ENCODE assay signal across 9 cellular contexts in genomic region chr14:77804592-77804991, GRCh38. TPM values are rescaled to one million over a fixed set of nuclear protein-coding genes. Genes with fewer than 3 reads are reported as not detected.
DNase-seq lines count a peak whose midpoint lies in the region; ATAC-seq and TF ChIP-seq lines count a peak whose summit lies in the region.
"Had no signal": no experiment of that assay in that cellular context is flagged by ENCODE, and none has a peak within 500 bp of the region (broad histone marks: within the 10 kb centered on the region; RNA-seq: fewer than 3 reads in every experiment).

No MANE protein-coding gene starts in this region.

- no TSS peak for BruUV-seq in MCF 10A (replicated peaks; lab: Mats Ljungman, UMichigan)

- H3K4me3 ChIP-seq in breast epithelium (no peak overlapping the region), prostate gland (no peak overlapping the region)

- H3K4me1 Mint-ChIP-seq in MCF 10A (ENCODE audit: insufficient read depth, unreplicated experiment) (peaks cover 4% of the 10 kb centered on the region), type B pancreatic cell (ENCODE audit: unreplicated experiment) (peaks cover 4% of the 10 kb centered on the region)
- H3K4me1 Mint-ChIP-seq in effector memory CD8-positive, alpha-beta T cell (ENCODE audit: low read depth in 2 of 2): peaks cover 4 to 6% of the 10 kb centered on the region in 2 donors

- H3K9me3 Mint-ChIP-seq in MCF 10A (ENCODE audit: unreplicated experiment) (no peaks in the 10 kb centered on the region), type B pancreatic cell (no peaks in the 10 kb centered on the region)
- no peaks in the 10 kb centered on the region for H3K9me3 Mint-ChIP-seq in effector memory CD8-positive, alpha-beta T cell
- H3K9me3 Mint-ChIP-seq: activated B cell treated with CpG ODN at 0.5 μM for 24 hours had no signal

- POLR2A ChIA-PET in MCF 10A (lab: Yijun Ruan, JAX): no interaction called here

- no peaks in the 10 kb centered on the region for H3K27me3 ChIP-seq in breast epithelium
- no peaks in the 10 kb centered on the region for H3K27me3 ChIP-seq in prostate gland (replicated peaks; ENCODE audit: insufficient read depth)

- H3K27me3 Mint-ChIP-seq in MCF 10A (ENCODE audit: insufficient read depth, unreplicated experiment) (no peaks in the 10 kb centered on the region), type B pancreatic cell (no peaks in the 10 kb centered on the region)
- H3K27me3 Mint-ChIP-seq in effector memory CD8-positive, alpha-beta T cell: no peaks in the 10 kb centered on the region
- H3K27me3 Mint-ChIP-seq: activated B cell treated with CpG ODN at 0.5 μM for 24 hours had no signal

- H3K4me1 ChIP-seq in breast epithelium (no peaks in the 10 kb centered on the region), prostate gland (replicated peaks) (no peaks in the 10 kb centered on the region)

- H3K27ac ChIP-seq in breast epithelium: no peak overlapping the region
- no peak overlapping the region for H3K27ac ChIP-seq in prostate gland

- CTCF ChIA-PET in MCF 10A (lab: Yijun Ruan, JAX): no interaction called here

- intact Hi-C loops in MCF 10A (cut with micrococcal nuclease) (no loop called here), breast epithelium (cut with DNase I; ENCODE audit: low total_unique reads) (no loop called here), prostate gland (cut with DNase I) (no loop called here)

- H3K4me3 Mint-ChIP-seq in MCF 10A (ENCODE audit: unreplicated experiment) (no peak overlapping the region), type B pancreatic cell (no peak overlapping the region)
- H3K4me3 Mint-ChIP-seq in effector memory CD8-positive, alpha-beta T cell: no peak overlapping the region
- H3K4me3 Mint-ChIP-seq: activated B cell treated with CpG ODN at 0.5 μM for 24 hours had no signal

- H3K9me3 ChIP-seq in breast epithelium (no peaks in the 10 kb centered on the region), prostate gland (no peaks in the 10 kb centered on the region)

- WGBS in prostate gland: 64% methylated on average over 6 of the region's 6 CpGs

- ATAC-seq in effector memory CD8-positive, alpha-beta T cell (replicated peaks): no peak
- ATAC-seq in HG03280 (IDR thresholded peaks at IDR 0.05; ENCODE audit: unreplicated experiment): no peak

- DNase-seq in MCF 10A (ENCODE audit: unreplicated experiment) (peak; percentile 75), breast epithelium (ENCODE audit: low spot score in 2 of 2) (no peak), NCI-H526 treated with DMSO at 0.1 percent for 48 hours (lab: John Stamatoyannopoulos, UW) (peak; percentile 26), type B pancreatic cell (ENCODE audit: extremely low spot score, unreplicated experiment) (no peak), KG1 (lab: John Stamatoyannopoulos, UW) (no peak), prostate gland (ENCODE audit: low spot score) (no peak)
- DNase-seq in effector memory CD8-positive, alpha-beta T cell: no peak
- DNase-seq: activated B cell treated with CpG ODN at 0.5 μM for 24 hours had no signal

- H3K27ac Mint-ChIP-seq in MCF 10A (ENCODE audit: low read depth, unreplicated experiment) (no peak overlapping the region), type B pancreatic cell (no peak overlapping the region)
- peak overlapping the region; percentile 20 to 51 for H3K27ac Mint-ChIP-seq in effector memory CD8-positive, alpha-beta T cell
- H3K27ac Mint-ChIP-seq: activated B cell treated with CpG ODN at 0.5 μM for 24 hours had no signal

- H3K36me3 Mint-ChIP-seq in MCF 10A (ENCODE audit: insufficient read depth, unreplicated experiment): peaks cover 6% of the 10 kb centered on the region
- no peaks in the 10 kb centered on the region for H3K36me3 Mint-ChIP-seq in effector memory CD8-positive, alpha-beta T cell (ENCODE audit: insufficient read depth)
- no peaks in the 10 kb centered on the region for H3K36me3 Mint-ChIP-seq in type B pancreatic cell

- TF ChIP-seq POLR2A in breast epithelium (IDR thresholded peaks at IDR 0.05) (no peak), prostate gland (IDR thresholded peaks at IDR 0.05) (no peak)

- H3K36me3 ChIP-seq in breast epithelium: no peaks in the 10 kb centered on the region
- no peaks in the 10 kb centered on the region for H3K36me3 ChIP-seq in prostate gland

- TF ChIP-seq CTCF in MCF 10A (IDR thresholded peaks at IDR 0.05; ENCODE audit: unreplicated experiment) (peak; percentile 30), breast epithelium (IDR thresholded peaks at IDR 0.05) (no peak), type B pancreatic cell (conservative IDR thresholded peaks at IDR 0.05) (peak; percentile 46), prostate gland (IDR thresholded peaks at IDR 0.05) (no peak)

RNA-seq across cellular contexts. Expression of gene ADCK1, which starts 4.7 kb away (rescaled TPM):
- 7.0 and 7.8 TPM in 2 replicates for total RNA-seq in MCF 10A (2022)
- total RNA-seq in breast epithelium: 1 to 10 TPM; 4.6 to 8.3 (median 4.9) TPM
- total RNA-seq in type B pancreatic cell (ENCODE audit: low replicate concordance): 6.9 and 9.2 TPM in 2 replicates
- total RNA-seq in prostate gland: 10 to 100 TPM in 1 of 2 donors, 1 to 10 TPM in 1; 9.6 to 10.1 TPM

RNA-seq across cellular contexts. Expression of gene SNW1, which starts 43.6 kb away (rescaled TPM):
- total RNA-seq in MCF 10A (2022) (113 and 122 TPM in 2 replicates), breast epithelium (10 to 100 TPM; 48.3 to 58.2 (median 54.4) TPM), type B pancreatic cell (ENCODE audit: low replicate concordance) (78.6 and 81.2 TPM in 2 replicates), prostate gland (10 to 100 TPM; 45.6 to 46.3 TPM)

Comparison
In these comparisons a context has a peak if more than half of its experiments do, and no peak if none do; other contexts are left out.
1. DNase-seq: peak in MCF 10A (single experiment) and NCI-H526 treated with DMSO at 0.1 percent for 48 hours (single experiment); none in breast epithelium (0 of 2), effector memory CD8-positive, alpha-beta T cell (0 of 3), type B pancreatic cell (single experiment), KG1 (single experiment) and prostate gland (single experiment).
2. CTCF ChIP-seq: peak in MCF 10A (single experiment) and type B pancreatic cell (single experiment); none in breast epithelium (0 of 3) and prostate gland (0 of 4).
3. H3K27ac Mint-ChIP-seq: peak in effector memory CD8-positive, alpha-beta T cell (2 of 2); none in MCF 10A (single experiment) and type B pancreatic cell (single experiment).